26 cellular contexts compared by ENCODE assay signal in the genomic region with DNA sequence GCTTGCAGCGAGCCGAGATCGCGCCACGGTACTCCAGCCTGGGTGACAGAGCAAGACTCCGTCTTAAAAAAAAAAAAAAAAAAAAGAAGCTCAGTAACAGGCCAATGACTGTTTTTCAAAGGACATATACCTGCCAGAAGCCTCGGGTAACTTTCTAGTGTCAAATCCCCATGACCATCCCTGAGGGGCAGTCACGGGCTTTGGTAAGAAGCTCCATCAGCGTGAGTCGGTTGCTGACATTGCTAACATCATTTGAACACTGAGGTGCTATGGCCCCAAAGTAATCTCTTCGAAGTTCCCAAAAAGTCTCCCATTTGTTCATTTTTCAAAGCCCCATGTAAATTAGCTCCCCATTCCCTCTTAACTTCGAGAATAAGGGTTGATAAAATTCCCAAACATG. TPM values are rescaled to one million over a fixed set of nuclear protein-coding genes. Genes with fewer than 3 reads are reported as not detected.
DNase-seq lines count a peak whose midpoint lies in the region; ATAC-seq, FAIRE-seq and TF ChIP-seq lines count a peak whose summit lies in the region.
"Had no signal": no experiment of that assay in that cellular context is flagged by ENCODE, and none has a peak within 500 bp of the region (broad histone marks: within the 10 kb centered on the region; RNA-seq: fewer than 3 reads in every experiment).

No MANE protein-coding gene starts in this region.

- POLR2A ChIA-PET in endothelial cell of umbilical vein (lab: Charles Lee), result no interaction called here

- DNase-seq in H4 (ENCODE audit: low spot score), result peak; percentile 1
- DNase-seq in M059J (ENCODE audit: low read depth), result peak; percentile 12
- peak; percentile 0 for DNase-seq in endothelial cell of umbilical vein (ENCODE audit: low read depth, low spot score)
- DNase-seq in osteoblast (ENCODE audit: insufficient read length, low spot score, missing footprints), result peak; percentile 0
- no peak for DNase-seq in SKM-1 (lab: John Stamatoyannopoulos, UW; ENCODE audit: unreplicated experiment)
- no peak for DNase-seq in gastrocnemius medialis
- DNase-seq in NCI-H2029 treated with DMSO at 0.1 percent for 48 hours (lab: John Stamatoyannopoulos, UW), result no peak
- DNase-seq: activated CD4-positive, alpha-beta T cell treated with anti-CD3 and anti-CD28 coated beads for 1 hour; adrenal gland; CD8-positive, alpha-beta T cell; GOT3; KBM-7; kidney glomerular epithelial cell; NCI-H146; NCI-H510A treated with DMSO at 0.1 percent for 48 hours; psoas muscle; substantia nigra had no signal

- FAIRE-seq in endothelial cell of umbilical vein (lab: Jason Lieb, UNC), result no peak
- FAIRE-seq: G401.6, GM18507, TTC549 had no signal

- TF ChIP-seq CTCF in endothelial cell of umbilical vein (IDR thresholded peaks at IDR 0.05; ENCODE audit: extremely low read depth in 1 of 2, insufficient read depth in 1 of 2, low read depth in 1 of 2, low read length in 2 of 2), result no peak
- TF ChIP-seq CTCF in osteoblast (IDR thresholded peaks at IDR 0.05; ENCODE audit: extremely low read depth, low read depth, low read length), result no peak
- TF ChIP-seq CTCF in gastrocnemius medialis (IDR thresholded peaks at IDR 0.05 in 4 of 5, conservative IDR thresholded peaks at IDR 0.05 in 1 of 5), result no peak

- H3K4me3 ChIP-seq in endothelial cell of umbilical vein (replicated peaks in 1 of 3; ENCODE audit: insufficient read depth in 1 of 3, low read depth in 1 of 3, low read length in 3 of 3) (no peak overlapping the region), osteoblast (ENCODE audit: insufficient read depth, low read length) (no peak overlapping the region), gastrocnemius medialis (no peak overlapping the region)
- H3K4me3 ChIP-seq: adrenal gland, lung, psoas muscle, SJCRH30, upper lobe of right lung had no signal

- dilution Hi-C loops in endothelial cell of umbilical vein (cut with MboI; ENCODE audit: extremely low pct_ligation_motif_present, low sequenced_read_pairs), result no loop called here

- no peak overlapping the region for H2AFZ ChIP-seq in endothelial cell of umbilical vein (ENCODE audit: low read depth, low read length)
- no peak overlapping the region for H2AFZ ChIP-seq in osteoblast (ENCODE audit: low read length)

- no peaks in the 10 kb centered on the region for H3K27me3 ChIP-seq in endothelial cell of umbilical vein (ENCODE audit: control insufficient read depth in 2 of 2, insufficient read depth in 2 of 2, low read length in 2 of 2)
- H3K27me3 ChIP-seq in osteoblast (ENCODE audit: insufficient read depth, low read length), result peaks cover 5% of the 10 kb centered on the region
- H3K27me3 ChIP-seq in gastrocnemius medialis, result no peaks in the 10 kb centered on the region
- H3K27me3 ChIP-seq: adrenal gland, SJCRH30, upper lobe of right lung had no signal

- H3K9me3 ChIP-seq in endothelial cell of umbilical vein (replicated peaks; ENCODE audit: control insufficient read depth, insufficient read depth, low read length), result no peaks in the 10 kb centered on the region
- H3K9me3 ChIP-seq in osteoblast (ENCODE audit: low read depth, low read length), result no peaks in the 10 kb centered on the region
- H3K9me3 ChIP-seq in gastrocnemius medialis, result no peaks in the 10 kb centered on the region
- H3K9me3 ChIP-seq: adrenal gland, psoas muscle, SJCRH30, upper lobe of right lung had no signal

- BruUV-seq in endothelial cell of umbilical vein (replicated peaks; lab: Mats Ljungman, UMichigan), result no TSS peak

- TF ChIP-seq POLR2A in endothelial cell of umbilical vein (IDR thresholded peaks at IDR 0.05; ENCODE audit: low read depth, low read length) (no peak), gastrocnemius medialis (IDR thresholded peaks at IDR 0.05) (no peak)

- H4K20me1 ChIP-seq in endothelial cell of umbilical vein (replicated peaks; ENCODE audit: control insufficient read depth, extremely low read depth, insufficient read depth, low read length) (no peaks in the 10 kb centered on the region), osteoblast (ENCODE audit: insufficient read depth, low read length) (no peaks in the 10 kb centered on the region)

- in situ Hi-C loops in gastrocnemius medialis (cut with MboI; ENCODE audit: low sequenced_read_pairs in 4 of 4), result no loop called here

- no peaks in the 10 kb centered on the region for H3K9me1 ChIP-seq in endothelial cell of umbilical vein (replicated peaks; ENCODE audit: control insufficient read depth, extremely low read depth, insufficient read depth, low read length)

- ATAC-seq in gastrocnemius medialis (no peak), HG02973 (IDR thresholded peaks at IDR 0.05; ENCODE audit: unreplicated experiment) (no peak)
- ATAC-seq: CD8-positive, alpha-beta T cell; Panc1; psoas muscle had no signal

- H3K4me2 ChIP-seq in endothelial cell of umbilical vein (ENCODE audit: insufficient read depth, low read length), result no peak overlapping the region
- H3K4me2 ChIP-seq in osteoblast (ENCODE audit: insufficient read depth, low read length), result no peak overlapping the region

- H3K4me1 ChIP-seq in endothelial cell of umbilical vein (ENCODE audit: control insufficient read depth, extremely low read depth, insufficient read depth, low read length) (no peaks in the 10 kb centered on the region), osteoblast (ENCODE audit: insufficient read depth, low read length) (no peaks in the 10 kb centered on the region), gastrocnemius medialis (no peaks in the 10 kb centered on the region)
- H3K4me1 ChIP-seq: adrenal gland, psoas muscle, SJCRH30, upper lobe of right lung had no signal

- H3K36me3 ChIP-seq in endothelial cell of umbilical vein (ENCODE audit: control insufficient read depth in 2 of 2, extremely low read depth in 1 of 2, insufficient read depth in 2 of 2, low read length in 2 of 2), result no peaks in the 10 kb centered on the region
- no peaks in the 10 kb centered on the region for H3K36me3 ChIP-seq in osteoblast (ENCODE audit: insufficient read depth, low read length)
- H3K36me3 ChIP-seq in gastrocnemius medialis, result no peaks in the 10 kb centered on the region
- H3K36me3 ChIP-seq: adrenal gland, SJCRH30, upper lobe of right lung had no signal

- CTCF ChIA-PET in endothelial cell of umbilical vein (lab: Charles Lee), result interaction anchor here (1.3 kb wide), 1 partner anchor 1920 kb away, joined by 3 read pairs; a partner anchor contains a TSS

- H3K9ac ChIP-seq in endothelial cell of umbilical vein (replicated peaks; ENCODE audit: extremely low read depth, insufficient read depth, low read length), result no peak overlapping the region

- intact Hi-C loops in endothelial cell of umbilical vein (cut with micrococcal nuclease) (no loop called here), gastrocnemius medialis (cut with DNase I; ENCODE audit: low total_unique reads) (no loop called here)

- H3K27ac ChIP-seq in endothelial cell of umbilical vein (ENCODE audit: insufficient read depth, low read depth, low read length) (no peak overlapping the region), osteoblast (ENCODE audit: low read depth, low read length) (no peak overlapping the region), gastrocnemius medialis (no peak overlapping the region)
- H3K27ac ChIP-seq: adrenal gland, HL-60, psoas muscle, SJCRH30, upper lobe of right lung had no signal

- H3K79me2 ChIP-seq in endothelial cell of umbilical vein (ENCODE audit: control insufficient read depth, insufficient read depth, low read length) (no peaks in the 10 kb centered on the region), osteoblast (ENCODE audit: insufficient read depth, low read length) (no peaks in the 10 kb centered on the region)

TF ChIP-seq in endothelial cell of umbilical vein, 7 proteins besides CTCF, POLR2A, EP300 and RAD21:
- TF ChIP-seq, protein P1, sequence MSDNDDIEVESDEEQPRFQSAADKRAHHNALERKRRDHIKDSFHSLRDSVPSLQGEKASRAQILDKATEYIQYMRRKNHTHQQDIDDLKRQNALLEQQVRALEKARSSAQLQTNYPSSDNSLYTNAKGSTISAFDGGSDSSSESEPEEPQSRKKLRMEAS (IDR thresholded peaks at IDR 0.05; ENCODE audit: insufficient read depth, insufficient read length), result no peak
- TF ChIP-seq POLR2AphosphoS5 (IDR thresholded peaks at IDR 0.05; ENCODE audit: insufficient read depth, low read depth, low read length) (no peak), GATA2 (IDR thresholded peaks at IDR 0.05; ENCODE audit: insufficient read depth, insufficient read length, low read depth, low read length) (no peak), FOS (IDR thresholded peaks at IDR 0.05; ENCODE audit: borderline replicate concordance, insufficient read depth, low read length) (no peak)

RNA-seq across cellular contexts. Expression of a gene that starts 11.6 kb away (rescaled TPM):
- 0.49 and 0.60 TPM in 2 replicates for total RNA-seq in H4 (2014; rRNA removed; shearing (Covaris generic))
- total RNA-seq in M059J (2014; rRNA removed; shearing (Covaris generic)), result 0.34 and 0.84 TPM in 2 replicates
- 6.7 and 7.3 TPM in 2 replicates for total RNA-seq in endothelial cell of umbilical vein
- 1.1 and 1.3 TPM in 2 replicates for polyA plus RNA-seq in endothelial cell of umbilical vein
- polyA plus RNA-seq in endothelial cell of umbilical vein (2011; cell fraction: cytosol; rRNA removed), result 0.85 and 0.94 TPM in 2 replicates
- 7.7 and 8.2 TPM in 2 replicates for polyA plus RNA-seq in endothelial cell of umbilical vein (2011; cell fraction: nucleus; rRNA removed)
- 1.2 TPM in 2 replicates for polyA plus RNA-seq in endothelial cell of umbilical vein (2012)
- polyA minus RNA-seq in endothelial cell of umbilical vein, result 4.4 and 8.1 TPM in 2 replicates
- 1.7 TPM for polyA minus RNA-seq in endothelial cell of umbilical vein (2011; cell fraction: cytosol; rRNA and poly(A)+ RNA removed)
- polyA minus RNA-seq in endothelial cell of umbilical vein (2011; cell fraction: nucleus; rRNA and poly(A)+ RNA removed), result 12.5 and 21.3 TPM in 2 replicates
- 4.4 and 7.2 TPM in 2 replicates for total RNA-seq in osteoblast
- 1 to 10 TPM; 1.7 to 6.5 (median 2.1) TPM for total RNA-seq in gastrocnemius medialis

RNA-seq across cellular contexts. Expression of a gene that starts 53.9 kb away (rescaled TPM):
- total RNA-seq in H4 (2014; rRNA removed; shearing (Covaris generic)), result 29.2 and 30.4 TPM in 2 replicates
- 12.2 and 29.9 TPM in 2 replicates for total RNA-seq in M059J (2014; rRNA removed; shearing (Covaris generic))
- total RNA-seq in endothelial cell of umbilical vein (13.5 and 19.6 TPM in 2 replicates), osteoblast (43.0 and 47.8 TPM in 2 replicates), gastrocnemius medialis (1 to 10 TPM; 4.3 to 8.5 (median 7.4) TPM)
- 3.0 and 3.6 TPM in 2 replicates for polyA plus RNA-seq in endothelial cell of umbilical vein
- polyA plus RNA-seq in endothelial cell of umbilical vein (2011; cell fraction: cytosol; rRNA removed), result 5.3 and 5.5 TPM in 2 replicates
- polyA plus RNA-seq in endothelial cell of umbilical vein (2011; cell fraction: nucleus; rRNA removed), result 9.1 and 10.3 TPM in 2 replicates
- 4.9 and 9.4 TPM in 2 replicates for polyA plus RNA-seq in endothelial cell of umbilical vein (2012)
- polyA minus RNA-seq in endothelial cell of umbilical vein, result 7.2 and 7.4 TPM in 2 replicates
- polyA minus RNA-seq in endothelial cell of umbilical vein (2011; cell fraction: cytosol; rRNA and poly(A)+ RNA removed), result 5.4 TPM
- polyA minus RNA-seq in endothelial cell of umbilical vein (2011; cell fraction: nucleus; rRNA and poly(A)+ RNA removed), result 11.2 and 18.4 TPM in 2 replicates

Comparison
In these comparisons a context has a peak if more than half of its experiments do, and no peak if none do; other contexts are left out.
1. DNase-seq: peak in H4 (single experiment), M059J (single experiment), endothelial cell of umbilical vein (single experiment) and osteoblast (single experiment); none in SKM-1 (single experiment), gastrocnemius medialis (0 of 2) and NCI-H2029 treated with DMSO at 0.1 percent for 48 hours (single experiment).